ENCODE assay signal across 8 cellular contexts in genomic region chr5:112878760-112879159, GRCh38. TPM values are rescaled to one million over a fixed set of nuclear protein-coding genes. Genes with fewer than 3 reads are reported as not detected.
DNase-seq lines count a peak whose midpoint lies in the region; ATAC-seq and TF ChIP-seq lines count a peak whose summit lies in the region.

No MANE protein-coding gene starts in this region.

- ATAC-seq in activated CD8-positive, alpha-beta T cell treated with anti-CD3 and anti-CD28 coated beads, Interleukin-2, amount 10 ng/mL, durations not matched to agents 7 days and 5 days, result peak; percentile 89
- no peak for ATAC-seq in GM21737 (IDR thresholded peaks at IDR 0.05; ENCODE audit: unreplicated experiment)
- no peak for ATAC-seq in GM18867 (IDR thresholded peaks at IDR 0.05; ENCODE audit: unreplicated experiment)

- H3K4me1 Mint-ChIP-seq in activated CD8-positive, alpha-beta T cell treated with anti-CD3 and anti-CD28 coated beads, Interleukin-2, amount 10 ng/mL, durations not matched to agents 7 days and 5 days (ENCODE audit: low read depth), result peaks cover 53% of the 10 kb centered on the region

- in situ Hi-C loops in GM13977 (cut with MboI; ENCODE audit: low pct_unique_long_range_greater_than_20kb, low sequenced_read_pairs, unreplicated experiment), result no loop called here

- no peaks in the 10 kb centered on the region for H3K27me3 Mint-ChIP-seq in activated CD8-positive, alpha-beta T cell treated with anti-CD3 and anti-CD28 coated beads, Interleukin-2, amount 10 ng/mL, durations not matched to agents 7 days and 5 days (ENCODE audit: low read depth)

- CTCF ChIA-PET in activated CD8-positive, alpha-beta T cell treated with anti-CD3 and anti-CD28 coated beads, Interleukin-2, amount 10 ng/mL, durations not matched to agents 7 days and 5 days (lab: Charles Lee), result interaction anchor here (0.7 to 2.0 kb wide), 4 partner anchors 17 to 44 kb away, joined by 4 to 6 read pairs (median 4); partner anchors contain the start of gene SRP19

- TF ChIP-seq CTCF in GM13977 (IDR thresholded peaks at IDR 0.05; ENCODE audit: extremely low read depth, insufficient read depth, missing control alignments), result no peak

- POLR2A ChIA-PET in activated CD8-positive, alpha-beta T cell treated with anti-CD3 and anti-CD28 coated beads, Interleukin-2, amount 10 ng/mL, durations not matched to agents 7 days and 5 days (lab: Charles Lee), result interaction anchor here (0.8 to 1.5 kb wide), 3 partner anchors 9 to 42 kb away, joined by 3 to 4 read pairs (median 4); partner anchors contain the start of gene SRP19

- peak overlapping the region; percentile 60 for H3K4me3 Mint-ChIP-seq in activated CD8-positive, alpha-beta T cell treated with anti-CD3 and anti-CD28 coated beads, Interleukin-2, amount 10 ng/mL, durations not matched to agents 7 days and 5 days

- H3K9me3 Mint-ChIP-seq in activated CD8-positive, alpha-beta T cell treated with anti-CD3 and anti-CD28 coated beads, Interleukin-2, amount 10 ng/mL, durations not matched to agents 7 days and 5 days (ENCODE audit: insufficient read depth), result no peaks in the 10 kb centered on the region

- peak; percentile 39 for DNase-seq in stimulated activated naive CD4-positive, alpha-beta T cell treated with Interleukin-2 at 50 U/mL for 16 hours (lab: John Stamatoyannopoulos, UW)
- no peak for DNase-seq in stimulated activated naive CD4-positive, alpha-beta T cell (lab: John Stamatoyannopoulos, UW)
- DNase-seq in activated CD8-positive, alpha-beta T cell treated with anti-CD3 and anti-CD28 coated beads, Interleukin-2, amount 10 ng/mL, durations not matched to agents 7 days and 5 days, result peak; percentile 82
- DNase-seq in islet precursor cell (peak; percentile 71), GM13977 (ENCODE audit: low spot score) (no peak), EL (no peak)

- H3K36me3 Mint-ChIP-seq in activated CD8-positive, alpha-beta T cell treated with anti-CD3 and anti-CD28 coated beads, Interleukin-2, amount 10 ng/mL, durations not matched to agents 7 days and 5 days (ENCODE audit: low read depth), result peaks cover 44% of the 10 kb centered on the region

- peak overlapping the region; percentile 89 for H3K27ac Mint-ChIP-seq in activated CD8-positive, alpha-beta T cell treated with anti-CD3 and anti-CD28 coated beads, Interleukin-2, amount 10 ng/mL, durations not matched to agents 7 days and 5 days

RNA-seq across cellular contexts. Expression of gene SRP19, which starts 17.7 kb away (rescaled TPM):
- 10 to 100 TPM; 51.2 to 56.6 TPM for total RNA-seq in activated CD8-positive, alpha-beta T cell treated with anti-CD3 and anti-CD28 coated beads, Interleukin-2, amount 10 ng/mL, durations not matched to agents 7 days and 5 days

RNA-seq across cellular contexts. Expression of gene REEP5, which starts 43.3 kb away (rescaled TPM):
- total RNA-seq in activated CD8-positive, alpha-beta T cell treated with anti-CD3 and anti-CD28 coated beads, Interleukin-2, amount 10 ng/mL, durations not matched to agents 7 days and 5 days, result 10 to 100 TPM; 77.6 to 85.0 TPM

Comparison
In these comparisons a context has a peak if more than half of its experiments do, and no peak if none do; other contexts are left out.
1. DNase-seq: peak in stimulated activated naive CD4-positive, alpha-beta T cell treated with Interleukin-2 at 50 U/mL for 16 hours (single experiment), activated CD8-positive, alpha-beta T cell treated with anti-CD3 and anti-CD28 coated beads, Interleukin-2, amount 10 ng/mL, durations not matched to agents 7 days and 5 days (single experiment) and islet precursor cell (single experiment); none in stimulated activated naive CD4-positive, alpha-beta T cell (0 of 6), GM13977 (single experiment) and EL (single experiment).